Comparison of ENCODE assay signal across 31 cellular contexts in the genomic region with DNA sequence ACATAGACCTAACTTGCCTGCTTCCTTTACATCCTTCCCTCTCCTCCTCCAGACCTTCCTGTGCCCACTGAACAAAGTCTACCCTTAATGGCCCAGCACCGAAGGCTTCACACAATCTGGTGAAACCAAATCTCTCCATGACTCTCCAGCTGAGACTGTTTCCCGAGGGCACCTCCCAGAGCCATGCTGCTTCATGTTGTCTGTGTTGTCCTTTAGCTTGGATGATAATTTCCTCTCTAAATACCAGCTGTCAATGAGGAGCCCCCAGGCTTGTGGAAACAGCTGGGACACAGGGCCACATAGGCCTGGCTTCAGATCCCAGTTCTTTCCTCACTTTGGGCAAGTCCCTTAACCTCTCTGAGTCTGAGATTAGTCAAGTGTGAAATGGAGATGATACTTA. TPM values are rescaled to one million over a fixed set of nuclear protein-coding genes. Genes with fewer than 3 reads are reported as not detected.
DNase-seq lines count a peak whose midpoint lies in the region; ATAC-seq, FAIRE-seq and TF ChIP-seq lines count a peak whose summit lies in the region.
"Had no signal": no experiment of that assay in that cellular context is flagged by ENCODE, and none has a peak within 500 bp of the region (broad histone marks: within the 10 kb centered on the region; RNA-seq: fewer than 3 reads in every experiment).

No MANE protein-coding gene starts in this region.

- H3K9me1 ChIP-seq in endothelial cell of umbilical vein (replicated peaks; ENCODE audit: control insufficient read depth, extremely low read depth, insufficient read depth, low read length): no peaks in the 10 kb centered on the region

- H3K27ac ChIP-seq in Panc1 (ENCODE audit: low read length): peak overlapping the region; percentile 94
- H3K27ac ChIP-seq in endothelial cell of umbilical vein (ENCODE audit: insufficient read depth, low read depth, low read length): peak overlapping the region; percentile 8
- H3K27ac ChIP-seq in rectal smooth muscle tissue (ENCODE audit: low read depth, low read length): peak overlapping the region; percentile 27
- H3K27ac ChIP-seq: brain microvascular endothelial cell, C4-2B, neutrophil, psoas muscle, SK-N-MC, VCaP had no signal

- no peak for TF ChIP-seq POLR2A in endothelial cell of umbilical vein (IDR thresholded peaks at IDR 0.05; ENCODE audit: low read depth, low read length)

- H3K4me2 ChIP-seq in endothelial cell of umbilical vein (ENCODE audit: insufficient read depth, low read length): no peak overlapping the region

- BruUV-seq in Panc1 (replicated peaks; lab: Mats Ljungman, UMichigan) (TSS peak; percentile 1), endothelial cell of umbilical vein (replicated peaks; lab: Mats Ljungman, UMichigan) (no TSS peak)

- H3K79me2 ChIP-seq in endothelial cell of umbilical vein (ENCODE audit: control insufficient read depth, insufficient read depth, low read length): peaks cover 29% of the 10 kb centered on the region

- POLR2A ChIA-PET in Panc1 (lab: Charles Lee) (no interaction called here), endothelial cell of umbilical vein (lab: Charles Lee) (interaction anchor here (0.6 kb wide), 1 partner anchor 46 kb away, joined by 3 read pairs; no protein-coding TSS in a partner anchor)

- DNase-seq in NCI-H1694 (lab: John Stamatoyannopoulos, UW): peak; percentile 81
- no peak for DNase-seq in Panc1 (ENCODE audit: low read depth, low spot score)
- DNase-seq in endothelial cell of umbilical vein (ENCODE audit: low read depth, low spot score): peak; percentile 61
- DNase-seq in NCI-H524 (lab: John Stamatoyannopoulos, UW): no peak
- no peak for DNase-seq in SKM-1 treated with dmso at 0.1 percent for 144 hours (lab: John Stamatoyannopoulos, UW; ENCODE audit: unreplicated experiment)
- DNase-seq: activated CD4-positive, alpha-beta T cell treated with anti-CD3 and anti-CD28 coated beads, Interleukin-2, amount 10 ng/mL, durations not matched to agents 24 days and 14 days; activated naive CD4-positive, alpha-beta T cell; activated T-cell treated with anti-CD3 and anti-CD28 coated beads, Interleukin-2, amount 50 U/mL, for 48 hours; adrenal gland; brain microvascular endothelial cell; Calu3; effector memory CD8-positive, alpha-beta T cell; islet precursor cell; Kasumi-1; NCI-H1092; NCI-H510A treated with DMSO at 0.1 percent for 48 hours; psoas muscle; RPMI8226; stimulated activated CD4-positive, alpha-beta T cell treated with anti-CD3 and anti-CD28 coated beads, Interleukin-1b, Interleukin-23, amount 100 ng/mL, for 48 hours had no signal

- no peaks in the 10 kb centered on the region for H3K27me3 ChIP-seq in Panc1 (ENCODE audit: control insufficient read depth, insufficient read depth, low read length)
- no peaks in the 10 kb centered on the region for H3K27me3 ChIP-seq in endothelial cell of umbilical vein (ENCODE audit: control insufficient read depth in 2 of 2, insufficient read depth in 2 of 2, low read length in 2 of 2)
- no peaks in the 10 kb centered on the region for H3K27me3 ChIP-seq in rectal smooth muscle tissue (ENCODE audit: control insufficient read depth, insufficient read depth, low read length)
- H3K27me3 ChIP-seq: adrenal gland, brain microvascular endothelial cell, neutrophil had no signal

- H3K4me3 ChIP-seq in Panc1 (ENCODE audit: low read depth in 2 of 2, low read length in 2 of 2) (no peak overlapping the region), endothelial cell of umbilical vein (replicated peaks in 1 of 3; ENCODE audit: insufficient read depth in 1 of 3, low read depth in 1 of 3, low read length in 3 of 3) (no peak overlapping the region), rectal smooth muscle tissue (ENCODE audit: low read length) (no peak overlapping the region)
- H3K4me3 ChIP-seq: adrenal gland, lung, psoas muscle, SK-N-MC, skin epidermis had no signal

- H3K9ac ChIP-seq in endothelial cell of umbilical vein (replicated peaks; ENCODE audit: extremely low read depth, insufficient read depth, low read length) (no peak overlapping the region), rectal smooth muscle tissue (ENCODE audit: low read length) (no peak overlapping the region)

- no peaks in the 10 kb centered on the region for H4K20me1 ChIP-seq in endothelial cell of umbilical vein (replicated peaks; ENCODE audit: control insufficient read depth, extremely low read depth, insufficient read depth, low read length)

- no peak for ATAC-seq in Panc1
- no peak for ATAC-seq in GM18909 (IDR thresholded peaks at IDR 0.05; ENCODE audit: poor library complexity, unreplicated experiment)
- no peak for ATAC-seq in HG03135 (IDR thresholded peaks at IDR 0.05; ENCODE audit: unreplicated experiment)
- ATAC-seq: effector memory CD8-positive, alpha-beta T cell had no signal

- no peak overlapping the region for H2AFZ ChIP-seq in endothelial cell of umbilical vein (ENCODE audit: low read depth, low read length)

- CTCF ChIA-PET in Panc1 (lab: Charles Lee): no interaction called here
- CTCF ChIA-PET in endothelial cell of umbilical vein (lab: Charles Lee): interaction anchor here (0.7 kb wide), 1 partner anchor 201 kb away, joined by 3 read pairs; no protein-coding TSS in a partner anchor

- H3K9me3 ChIP-seq in Panc1 (ENCODE audit: control insufficient read depth, insufficient read depth, low read depth, low read length) (no peaks in the 10 kb centered on the region), endothelial cell of umbilical vein (replicated peaks; ENCODE audit: control insufficient read depth, insufficient read depth, low read length) (no peaks in the 10 kb centered on the region)
- H3K9me3 ChIP-seq: adrenal gland, neutrophil, psoas muscle had no signal

- in situ Hi-C loops in Panc1 (cut with HindIII; ENCODE audit: low pct_unique_long_range_greater_than_20kb, low sequenced_read_pairs): no loop called here

- TF ChIP-seq CTCF in Panc1 (IDR thresholded peaks at IDR 0.05) (no peak), endothelial cell of umbilical vein (IDR thresholded peaks at IDR 0.05; ENCODE audit: extremely low read depth in 1 of 2, insufficient read depth in 1 of 2, low read depth in 1 of 2, low read length in 2 of 2) (no peak)

- H3K36me3 ChIP-seq in Panc1 (ENCODE audit: control insufficient read depth, insufficient read depth, low read length) (peaks cover 14% of the 10 kb centered on the region), endothelial cell of umbilical vein (ENCODE audit: control insufficient read depth in 2 of 2, extremely low read depth in 1 of 2, insufficient read depth in 2 of 2, low read length in 2 of 2) (peaks cover 34 to 55% of the 10 kb centered on the region in 2 experiments), rectal smooth muscle tissue (ENCODE audit: control insufficient read depth, insufficient read depth, low read length) (no peaks in the 10 kb centered on the region)
- H3K36me3 ChIP-seq: adrenal gland had no signal

- dilution Hi-C loops in endothelial cell of umbilical vein (cut with MboI; ENCODE audit: extremely low pct_ligation_motif_present, low sequenced_read_pairs): no loop called here

- intact Hi-C loops in Panc1 (cut with micrococcal nuclease; ENCODE audit: unreplicated experiment): no loop called here
- intact Hi-C loops in endothelial cell of umbilical vein (cut with micrococcal nuclease): no loop called here

- H3K4me1 ChIP-seq in Panc1 (ENCODE audit: control insufficient read depth, insufficient read depth, low read length) (peaks cover 43% of the 10 kb centered on the region), endothelial cell of umbilical vein (ENCODE audit: control insufficient read depth, extremely low read depth, insufficient read depth, low read length) (peaks cover 94% of the 10 kb centered on the region), rectal smooth muscle tissue (ENCODE audit: control insufficient read depth, insufficient read depth, low read length) (peaks cover 20% of the 10 kb centered on the region)

- no peak for FAIRE-seq in endothelial cell of umbilical vein (lab: Jason Lieb, UNC)
- FAIRE-seq: colon, GM12892, H54 had no signal

TF ChIP-seq in endothelial cell of umbilical vein, 7 proteins besides CTCF, POLR2A, EP300 and RAD21:
- TF ChIP-seq MYC (IDR thresholded peaks at IDR 0.05; ENCODE audit: low read depth, low read length) (no peak), EZH2 (IDR thresholded peaks at IDR 0.05; ENCODE audit: borderline replicate concordance, low read depth, low read length, severe bottlenecking) (no peak), FOS (IDR thresholded peaks at IDR 0.05; ENCODE audit: borderline replicate concordance, insufficient read depth, low read length) (no peak), POLR2AphosphoS5 (IDR thresholded peaks at IDR 0.05; ENCODE audit: insufficient read depth, low read depth, low read length) (no peak)
TF ChIP-seq in endothelial cell of umbilical vein: peak in this region for 0.

RNA-seq across cellular contexts. Expression of a gene that starts 54.3 kb away (rescaled TPM):
- total RNA-seq in Panc1 (2021; ENCODE audit: unreplicated experiment) (88.8 TPM), endothelial cell of umbilical vein (61.7 and 77.4 TPM in 2 replicates)
- polyA plus RNA-seq in Panc1 (2012; ENCODE audit: insufficient read length): 61.6 TPM
- polyA plus RNA-seq in endothelial cell of umbilical vein: 72.0 and 95.0 TPM in 2 replicates
- 79.7 and 92.1 TPM in 2 replicates for polyA plus RNA-seq in endothelial cell of umbilical vein (2011; cell fraction: cytosol; rRNA removed)
- polyA plus RNA-seq in endothelial cell of umbilical vein (2011; cell fraction: nucleus; rRNA removed): 100 and 125 TPM in 2 replicates
- 96.5 and 122 TPM in 2 replicates for polyA plus RNA-seq in endothelial cell of umbilical vein (2012)
- polyA minus RNA-seq in endothelial cell of umbilical vein: 68.4 and 81.1 TPM in 2 replicates
- polyA minus RNA-seq in endothelial cell of umbilical vein (2011; cell fraction: cytosol; rRNA and poly(A)+ RNA removed): 39.4 TPM
- polyA minus RNA-seq in endothelial cell of umbilical vein (2011; cell fraction: nucleus; rRNA and poly(A)+ RNA removed): 35.9 and 48.0 TPM in 2 replicates

RNA-seq across cellular contexts. Expression of a gene that starts 57.6 kb away (rescaled TPM):
- total RNA-seq in Panc1 (2021; ENCODE audit: unreplicated experiment) (204 TPM), endothelial cell of umbilical vein (703 and 734 TPM in 2 replicates)
- 141 TPM for polyA plus RNA-seq in Panc1 (2012; ENCODE audit: insufficient read length)
- polyA plus RNA-seq in endothelial cell of umbilical vein: 588 and 591 TPM in 2 replicates
- 325 and 368 TPM in 2 replicates for polyA plus RNA-seq in endothelial cell of umbilical vein (2011; cell fraction: cytosol; rRNA removed)
- 2,332 and 2,533 TPM in 2 replicates for polyA plus RNA-seq in endothelial cell of umbilical vein (2011; cell fraction: nucleus; rRNA removed)
- 625 and 739 TPM in 2 replicates for polyA plus RNA-seq in endothelial cell of umbilical vein (2012)
- 1,649 and 1,751 TPM in 2 replicates for polyA minus RNA-seq in endothelial cell of umbilical vein
- 25.5 TPM for polyA minus RNA-seq in endothelial cell of umbilical vein (2011; cell fraction: cytosol; rRNA and poly(A)+ RNA removed)
- polyA minus RNA-seq in endothelial cell of umbilical vein (2011; cell fraction: nucleus; rRNA and poly(A)+ RNA removed): 1,355 and 1,366 TPM in 2 replicates
- total RNA-seq: activated CD4-positive, alpha-beta T cell treated with anti-CD3 and anti-CD28 coated beads, Interleukin-2, amount 10 ng/mL, durations not matched to agents 24 days and 14 days had no signal

Comparison
In these comparisons a context has a peak if more than half of its experiments do, and no peak if none do; other contexts are left out.
1. DNase-seq: peak in NCI-H1694 (single experiment) and endothelial cell of umbilical vein (single experiment); none in Panc1 (single experiment), NCI-H524 (0 of 2) and SKM-1 treated with dmso at 0.1 percent for 144 hours (single experiment).
2. H3K27ac ChIP-seq: peak in every context shown above with its lines; median percentile 94 in Panc1; 27 in rectal smooth muscle tissue; 8 in endothelial cell of umbilical vein.